Comparison of ENCODE assay signal across 8 cellular contexts in the genomic region with DNA sequence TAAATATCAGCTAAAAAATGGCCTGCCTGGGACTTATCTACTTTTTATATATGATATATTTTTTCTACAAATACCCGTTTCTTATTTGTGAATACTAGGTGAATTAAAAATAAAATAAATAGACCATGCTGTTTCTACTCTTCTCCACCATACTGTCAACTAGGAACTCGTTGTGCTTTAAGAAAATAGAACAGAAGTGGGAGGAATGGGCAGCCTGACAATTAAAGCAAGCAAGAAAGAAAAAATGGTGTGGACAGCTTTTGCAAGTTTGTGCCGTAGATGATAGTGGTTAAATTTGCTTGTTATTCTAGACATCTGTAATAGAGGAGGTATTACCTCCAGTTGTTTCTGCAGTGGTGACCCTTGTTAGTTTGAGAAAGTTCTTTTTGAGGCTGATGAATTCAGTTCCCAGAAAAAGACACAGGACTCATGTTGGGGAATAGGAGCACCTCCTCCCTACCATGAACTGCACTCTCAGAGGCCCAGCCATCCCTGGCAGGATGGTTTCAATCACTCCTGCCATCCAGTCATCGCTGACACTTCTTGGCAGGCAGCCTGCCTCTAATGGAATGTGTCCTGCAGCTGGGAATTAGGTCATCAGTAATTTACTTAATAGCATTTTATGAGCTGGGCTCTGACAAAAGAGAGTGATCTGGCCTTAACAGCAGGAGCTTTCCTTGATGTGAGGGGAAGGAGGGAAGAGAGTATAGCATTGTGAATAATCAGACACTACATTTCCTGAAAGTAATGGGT.
DNase-seq lines count a peak whose midpoint lies in the region; ATAC-seq and TF ChIP-seq lines count a peak whose summit lies in the region.

No MANE protein-coding gene starts in this region.

- no peaks in the 10 kb centered on the region for H3K36me3 ChIP-seq in left ventricle myocardium inferior

- ATAC-seq in GM18498 (IDR thresholded peaks at IDR 0.05; ENCODE audit: unreplicated experiment) (no peak), GM18868 (IDR thresholded peaks at IDR 0.05; ENCODE audit: unreplicated experiment) (no peak)

- CTCF ChIA-PET in HEK293T (lab: Yijun Ruan, JAX): no interaction called here

- intact Hi-C loops in left ventricle myocardium inferior (cut with micrococcal nuclease): no loop called here

- peak; percentile 60 for DNase-seq in HEK293T (ENCODE audit: extremely low spot score)
- DNase-seq in T1000 (lab: John Stamatoyannopoulos, UW): peak; percentile 37
- peak; percentile 85 for DNase-seq in left ventricle myocardium inferior
- DNase-seq in smooth muscle cell of the brain vasculature (ENCODE audit: low read depth, low spot score): peak; percentile 46
- no peak for DNase-seq in SKM-1 treated with dmso at 0.1 percent for 144 hours (lab: John Stamatoyannopoulos, UW; ENCODE audit: unreplicated experiment)
- no peak for DNase-seq in NCI-H510A treated with DMSO at 0.1 percent for 48 hours (lab: John Stamatoyannopoulos, UW)

- H3K9me3 ChIP-seq in left ventricle myocardium inferior (replicated peaks): peaks cover 4% of the 10 kb centered on the region

- TF ChIP-seq CTCF in left ventricle myocardium inferior (IDR thresholded peaks at IDR 0.05; ENCODE audit: borderline replicate concordance): no peak

- POLR2A ChIA-PET in HEK293T (lab: Yijun Ruan, JAX): no interaction called here

- H3K27me3 ChIP-seq in left ventricle myocardium inferior (ENCODE audit: low read depth): no peaks in the 10 kb centered on the region

- H3K4me1 ChIP-seq in left ventricle myocardium inferior: peaks cover 34% of the 10 kb centered on the region

- peak overlapping the region; percentile 7 for H3K4me3 ChIP-seq in left ventricle myocardium inferior

- peak overlapping the region; percentile 76 for H3K27ac ChIP-seq in left ventricle myocardium inferior (replicated peaks)

TF ChIP-seq in HEK293T, 16 proteins besides CTCF, POLR2A, EP300 and RAD21:
- TF ChIP-seq FOXK2 (IDR thresholded peaks at IDR 0.05): no peak
- no peak for TF ChIP-seq BHLHE40 (IDR thresholded peaks at IDR 0.05; ENCODE audit: borderline replicate concordance)
- TF ChIP-seq CTBP1 (IDR thresholded peaks at IDR 0.05; ENCODE audit: borderline replicate concordance): 0 out of 2 replicates have a peak, but pooled peaks have one; percentile 38
- TF ChIP-seq, protein P1, sequence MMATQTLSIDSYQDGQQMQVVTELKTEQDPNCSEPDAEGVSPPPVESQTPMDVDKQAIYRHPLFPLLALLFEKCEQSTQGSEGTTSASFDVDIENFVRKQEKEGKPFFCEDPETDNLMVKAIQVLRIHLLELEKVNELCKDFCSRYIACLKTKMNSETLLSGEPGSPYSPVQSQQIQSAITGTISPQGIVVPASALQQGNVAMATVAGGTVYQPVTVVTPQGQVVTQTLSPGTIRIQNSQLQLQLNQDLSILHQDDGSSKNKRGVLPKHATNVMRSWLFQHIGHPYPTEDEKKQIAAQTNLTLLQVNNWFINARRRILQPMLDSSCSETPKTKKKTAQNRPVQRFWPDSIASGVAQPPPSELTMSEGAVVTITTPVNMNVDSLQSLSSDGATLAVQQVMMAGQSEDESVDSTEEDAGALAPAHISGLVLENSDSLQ (IDR thresholded peaks at IDR 0.05): peak; percentile 86
- no peak for TF ChIP-seq LEF1 (IDR thresholded peaks at IDR 0.05; ENCODE audit: borderline replicate concordance)
TF ChIP-seq in HEK293T: peak in this region for 2.

Comparison
In these comparisons a context has a peak if more than half of its experiments do, and no peak if none do; other contexts are left out.
1. DNase-seq: peak in HEK293T (single experiment), T1000 (single experiment), left ventricle myocardium inferior (single experiment) and smooth muscle cell of the brain vasculature (single experiment); none in SKM-1 treated with dmso at 0.1 percent for 144 hours (single experiment) and NCI-H510A treated with DMSO at 0.1 percent for 48 hours (single experiment).